ENCODE assay signal across 8 cellular contexts in the genomic region with DNA sequence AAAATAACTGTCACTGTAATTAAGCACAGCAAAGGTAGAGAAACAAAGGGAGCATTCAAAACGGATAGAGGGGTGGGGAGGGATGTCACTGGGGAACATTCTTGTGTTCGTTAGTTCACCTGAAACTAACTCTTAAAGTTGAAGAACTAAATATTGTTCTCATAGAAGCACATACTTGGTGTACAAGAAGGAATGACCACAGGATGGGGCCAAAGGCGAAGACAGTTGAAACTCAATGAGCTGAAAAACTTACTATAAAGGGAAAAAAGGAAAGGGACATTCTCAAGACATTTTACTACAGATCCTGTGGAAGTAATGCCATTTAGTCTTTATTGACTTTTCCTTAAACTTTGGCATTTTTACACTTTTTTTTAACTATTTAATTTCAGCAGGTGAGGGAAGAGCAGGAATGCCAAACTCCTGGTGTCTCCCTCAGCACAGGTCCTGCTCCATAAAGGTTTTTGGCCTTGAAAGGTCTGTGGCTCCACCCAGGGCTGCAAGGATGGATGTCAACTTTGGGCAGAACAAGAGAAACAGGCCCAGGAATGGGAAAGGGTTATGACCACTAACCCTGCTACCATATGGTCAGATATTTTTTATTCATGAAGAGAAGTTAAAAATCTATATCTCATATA.
DNase-seq lines count a peak whose midpoint lies in the region; ATAC-seq and TF ChIP-seq lines count a peak whose summit lies in the region.

No MANE protein-coding gene starts in this region.

- TF ChIP-seq POLR2A in ovary (IDR thresholded peaks at IDR 0.05): no peak

- H3K23me2 ChIP-seq in H9 (ENCODE audit: insufficient read length, low read depth, low read length, poor library complexity, severe bottlenecking): no peaks in the 10 kb centered on the region

- H3K4ac ChIP-seq in H9 (ENCODE audit: low read depth, low read length): no peak overlapping the region

- H3K9me3 ChIP-seq in H9 (ENCODE audit: control insufficient read depth, low read depth, low read length) (no peaks in the 10 kb centered on the region), ovary (no peaks in the 10 kb centered on the region)

- H3K27ac ChIP-seq in H9 (ENCODE audit: insufficient read length, low read depth, low read length): no peak overlapping the region
- no peak overlapping the region for H3K27ac ChIP-seq in ovary

- H3K27me3 Mint-ChIP-seq in H9 (ENCODE audit: low read depth) (no peaks in the 10 kb centered on the region), progenitor cell of endocrine pancreas (no peaks in the 10 kb centered on the region)
- H3K27me3 Mint-ChIP-seq in stimulated activated memory B cell treated with anti-CD40 and anti-IgM and Interleukin-4, amounts not matched to agents 10 μg/mL and 1 μg/mL and 100 μg/mL, for 72 hours: no peaks in the 10 kb centered on the region

- H3K23ac ChIP-seq in H9 (ENCODE audit: insufficient read length, low read depth, low read length): no peak overlapping the region

- no peaks in the 10 kb centered on the region for H3K79me1 ChIP-seq in H9 (ENCODE audit: insufficient read depth, low read depth, low read length, poor library complexity, severe bottlenecking)

- no peak overlapping the region for H2BK20ac ChIP-seq in H9 (ENCODE audit: low read depth, low read length, poor library complexity, severe bottlenecking)

- no peaks in the 10 kb centered on the region for H4K20me1 ChIP-seq in H9 (ENCODE audit: control insufficient read depth, insufficient read depth, insufficient read length)

- H3K36me3 Mint-ChIP-seq in H9 (ENCODE audit: insufficient read depth in 1 of 3, low read depth in 3 of 3): no peaks in the 10 kb centered on the region
- H3K36me3 Mint-ChIP-seq in progenitor cell of endocrine pancreas (ENCODE audit: insufficient read depth): no peaks in the 10 kb centered on the region
- H3K36me3 Mint-ChIP-seq in stimulated activated memory B cell treated with anti-CD40 and anti-IgM and Interleukin-4, amounts not matched to agents 10 μg/mL and 1 μg/mL and 100 μg/mL, for 72 hours: no peaks in the 10 kb centered on the region

- H3K18ac ChIP-seq in H9 (ENCODE audit: insufficient read length, low read depth, low read length): no peak overlapping the region

- H3K4me3 Mint-ChIP-seq in H9 (no peak overlapping the region), progenitor cell of endocrine pancreas (ENCODE audit: low read depth) (no peak overlapping the region)
- H3K4me3 Mint-ChIP-seq in stimulated activated memory B cell treated with anti-CD40 and anti-IgM and Interleukin-4, amounts not matched to agents 10 μg/mL and 1 μg/mL and 100 μg/mL, for 72 hours: no peak overlapping the region

- no peak overlapping the region for H2AK5ac ChIP-seq in H9 (ENCODE audit: insufficient read length, low read length)

- H2BK5ac ChIP-seq in H9 (ENCODE audit: insufficient read length, low read length): no peak overlapping the region

- H3K27ac Mint-ChIP-seq in H9 (no peak overlapping the region; a peak in 1 of 7 replicates), progenitor cell of endocrine pancreas (no peak overlapping the region)
- H3K27ac Mint-ChIP-seq in stimulated activated memory B cell treated with anti-CD40 and anti-IgM and Interleukin-4, amounts not matched to agents 10 μg/mL and 1 μg/mL and 100 μg/mL, for 72 hours: no peak overlapping the region

- H2BK120ac ChIP-seq in H9 (ENCODE audit: low read depth, low read length, poor library complexity, severe bottlenecking): no peak overlapping the region

- no peak for DNase-seq in H9
- peak; percentile 67 for DNase-seq in OCI-M1 (lab: John Stamatoyannopoulos, UW)
- DNase-seq in epithelial cell of esophagus (ENCODE audit: low read depth): peak; percentile 68
- no peak for DNase-seq in progenitor cell of endocrine pancreas (ENCODE audit: low spot score, unreplicated experiment)
- DNase-seq in ovary: no peak
- no peak for DNase-seq in stimulated activated naive CD4-positive, alpha-beta T cell treated with Interleukin-2 at 50 U/mL for 16 hours (lab: John Stamatoyannopoulos, UW)

- H2AFZ ChIP-seq in H9 (ENCODE audit: low read length): no peak overlapping the region

- no peak overlapping the region for H2BK12ac ChIP-seq in H9 (ENCODE audit: insufficient read length, low read depth, low read length)

- no peak overlapping the region for H3K4me2 ChIP-seq in H9 (ENCODE audit: insufficient read depth, insufficient read length, low read length)

- peaks cover 0 to 2% of the 10 kb centered on the region in 2 experiments; a peak in 2 of 4 replicates for H3K4me1 Mint-ChIP-seq in H9
- peaks cover 1% of the 10 kb centered on the region for H3K4me1 Mint-ChIP-seq in progenitor cell of endocrine pancreas (ENCODE audit: low read depth)
- peaks cover 18% of the 10 kb centered on the region for H3K4me1 Mint-ChIP-seq in stimulated activated memory B cell treated with anti-CD40 and anti-IgM and Interleukin-4, amounts not matched to agents 10 μg/mL and 1 μg/mL and 100 μg/mL, for 72 hours

- no peak overlapping the region for H2BK15ac ChIP-seq in H9 (ENCODE audit: low read depth, low read length)

- intact Hi-C loops in ovary (cut with DNase I): no loop called here

- H3T11ph ChIP-seq in H9 (ENCODE audit: low read length): no peak overlapping the region

- WGBS in H9 (ENCODE audit: extremely low coverage, insufficient read length, low lambda C conversion rate): no CpG with 5 or more reads among the region's 3 CpGs
- 24 to 27% (median 27%) methylated on average over 3 of the region's 3 CpGs for WGBS in ovary, 3 donors

- H4K5ac ChIP-seq in H9 (ENCODE audit: insufficient read length, low read depth, low read length): no peak overlapping the region

- H4K8ac ChIP-seq in H9 (replicated peaks; ENCODE audit: insufficient read length, low read depth, low read length): no peak overlapping the region

- H3K27me3 ChIP-seq in H9 (ENCODE audit: insufficient read depth, low read length): no peaks in the 10 kb centered on the region
- H3K27me3 ChIP-seq in ovary: no peaks in the 10 kb centered on the region

- no peak overlapping the region for H3K56ac ChIP-seq in H9 (ENCODE audit: insufficient read length, low read depth, low read length)

- no peak overlapping the region for H3K4me3 ChIP-seq in epithelial cell of esophagus (ENCODE audit: low read length)
- no peak overlapping the region for H3K4me3 ChIP-seq in ovary

- H3K14ac ChIP-seq in H9 (ENCODE audit: insufficient read depth, low read length): no peak overlapping the region

- H3K9me3 Mint-ChIP-seq in H9: no peaks in the 10 kb centered on the region
- no peaks in the 10 kb centered on the region for H3K9me3 Mint-ChIP-seq in progenitor cell of endocrine pancreas (ENCODE audit: low read depth)
- no peaks in the 10 kb centered on the region for H3K9me3 Mint-ChIP-seq in stimulated activated memory B cell treated with anti-CD40 and anti-IgM and Interleukin-4, amounts not matched to agents 10 μg/mL and 1 μg/mL and 100 μg/mL, for 72 hours

- TF ChIP-seq CTCF in GM12873 (IDR thresholded peaks at IDR 0.05; ENCODE audit: insufficient read depth, low read depth, low read length, missing control alignments) (peak; percentile 40), H9 (conservative IDR thresholded peaks at IDR 0.05) (peak; percentile 42; the same call in 1 of the 3 replicates), epithelial cell of esophagus (IDR thresholded peaks at IDR 0.05; ENCODE audit: insufficient read depth, low read depth, low read length, missing control alignments) (peak; percentile 65), progenitor cell of endocrine pancreas (IDR thresholded peaks at IDR 0.05; ENCODE audit: unreplicated experiment) (peak; percentile 31), ovary (IDR thresholded peaks at IDR 0.05) (no peak)

- H4K91ac ChIP-seq in H9 (ENCODE audit: insufficient read length, low read depth, low read length): no peak overlapping the region

- H3K4me1 ChIP-seq in H9 (ENCODE audit: insufficient read depth, low read length) (no peaks in the 10 kb centered on the region), ovary (ENCODE audit: insufficient read depth) (no peaks in the 10 kb centered on the region)

- H3K36me3 ChIP-seq in ovary: no peaks in the 10 kb centered on the region

- TF ChIP-seq EP300 in ovary (IDR thresholded peaks at IDR 0.05): no peak

- no peak overlapping the region for H3K9ac ChIP-seq in H9 (ENCODE audit: extremely low read depth, insufficient read length, low read length)

- H3K79me2 ChIP-seq in H9 (ENCODE audit: insufficient read depth, low read length): no peaks in the 10 kb centered on the region

- ATAC-seq in stimulated activated memory B cell treated with anti-CD40 and anti-IgM and Interleukin-4, amounts not matched to agents 10 μg/mL and 1 μg/mL and 100 μg/mL, for 72 hours: no peak

Comparison
In these comparisons a context has a peak if more than half of its experiments do, and no peak if none do; other contexts are left out.
1. CTCF ChIP-seq: peak in GM12873 (single experiment), H9 (single experiment), epithelial cell of esophagus (single experiment) and progenitor cell of endocrine pancreas (single experiment); none in ovary (0 of 3).
2. DNase-seq: peak in OCI-M1 (single experiment) and epithelial cell of esophagus (single experiment); none in H9 (single experiment), progenitor cell of endocrine pancreas (single experiment), ovary (0 of 5) and stimulated activated naive CD4-positive, alpha-beta T cell treated with Interleukin-2 at 50 U/mL for 16 hours (single experiment).